In genomic region chr4:169270156-169270809, GRCh38 we compare ENCODE assay signal across 8 cellular contexts. TPM values are rescaled to one million over a fixed set of nuclear protein-coding genes. Genes with fewer than 3 reads are reported as not detected.
DNase-seq lines count a peak whose midpoint lies in the region; ATAC-seq and TF ChIP-seq lines count a peak whose summit lies in the region.

No MANE protein-coding gene starts in this region.

- no peaks in the 10 kb centered on the region for H3K27me3 ChIP-seq in right atrium auricular region

- intact Hi-C loops in posterior vena cava (cut with DNase I) = loop anchor here in 1 of 2 donors (5.0 kb wide), 1 partner anchor 117 kb away; no protein-coding TSS in a partner anchor

- ATAC-seq in GM18861 (IDR thresholded peaks at IDR 0.05; ENCODE audit: unreplicated experiment) (peak; percentile 36), HG03025 (IDR thresholded peaks at IDR 0.05; ENCODE audit: low FRiP score, unreplicated experiment) (peak; percentile 51)

- H3K9me3 ChIP-seq in right atrium auricular region = no peaks in the 10 kb centered on the region

- H3K27ac ChIP-seq in right atrium auricular region = peak overlapping the region; percentile 93 to 94

- no peaks in the 10 kb centered on the region for H3K36me3 ChIP-seq in right atrium auricular region

- peak; percentile 48 for DNase-seq in CD1c-positive myeloid dendritic cell (ENCODE audit: extremely low spot score)
- peak; percentile 59 for DNase-seq in NCI-H526 treated with DMSO at 0.1 percent for 48 hours (lab: John Stamatoyannopoulos, UW)
- DNase-seq in amniotic epithelial cell (ENCODE audit: low read depth) = peak; percentile 40
- DNase-seq in right atrium auricular region (ENCODE audit: low spot score) = peak; percentile 70
- peak; percentile 88 for DNase-seq in posterior vena cava (ENCODE audit: low spot score)
- no peak for DNase-seq in epidermal melanocyte (ENCODE audit: insufficient read length, low spot score)

- peak in 1 of 2 donors; percentile 35 for TF ChIP-seq CTCF in right atrium auricular region (IDR thresholded peaks at IDR 0.05)

- peaks cover 0 to 47% of the 10 kb centered on the region in 2 donors for H3K4me1 ChIP-seq in right atrium auricular region

- peak overlapping the region; percentile 93 to 94 for H3K4me3 ChIP-seq in right atrium auricular region

RNA-seq across cellular contexts. Expression of gene SH3RF1, which starts 0.5 kb away (rescaled TPM):
- total RNA-seq in right atrium auricular region (10 to 100 TPM in 1 of 2 donors, 1 to 10 TPM in 1; 7.8 to 12.4 TPM), posterior vena cava (10 to 100 TPM; 13.8 to 20.3 TPM)
